1 cellular context compared by ENCODE assay signal in the genomic region with DNA sequence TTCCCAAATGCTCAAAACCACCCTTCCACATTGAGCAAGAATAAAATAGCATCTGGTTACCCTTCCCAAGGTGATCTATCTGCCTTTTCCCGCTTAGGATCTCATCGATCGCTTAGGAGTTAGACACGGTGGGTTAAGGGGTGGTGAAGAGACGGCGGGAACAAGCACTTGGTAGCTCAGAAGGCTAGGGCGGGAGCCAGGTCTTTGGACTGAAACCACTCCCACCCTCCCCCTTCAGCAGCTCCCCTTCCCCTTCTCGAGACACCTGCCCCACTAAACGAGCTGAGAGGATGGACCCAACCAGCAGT.
TF ChIP-seq lines count a peak whose summit lies in the region.

No MANE protein-coding gene starts in this region.

TF ChIP-seq in K562, 482 proteins besides CTCF, POLR2A, EP300 and RAD21 (continued from another document):
- TF ChIP-seq, protein P1, sequence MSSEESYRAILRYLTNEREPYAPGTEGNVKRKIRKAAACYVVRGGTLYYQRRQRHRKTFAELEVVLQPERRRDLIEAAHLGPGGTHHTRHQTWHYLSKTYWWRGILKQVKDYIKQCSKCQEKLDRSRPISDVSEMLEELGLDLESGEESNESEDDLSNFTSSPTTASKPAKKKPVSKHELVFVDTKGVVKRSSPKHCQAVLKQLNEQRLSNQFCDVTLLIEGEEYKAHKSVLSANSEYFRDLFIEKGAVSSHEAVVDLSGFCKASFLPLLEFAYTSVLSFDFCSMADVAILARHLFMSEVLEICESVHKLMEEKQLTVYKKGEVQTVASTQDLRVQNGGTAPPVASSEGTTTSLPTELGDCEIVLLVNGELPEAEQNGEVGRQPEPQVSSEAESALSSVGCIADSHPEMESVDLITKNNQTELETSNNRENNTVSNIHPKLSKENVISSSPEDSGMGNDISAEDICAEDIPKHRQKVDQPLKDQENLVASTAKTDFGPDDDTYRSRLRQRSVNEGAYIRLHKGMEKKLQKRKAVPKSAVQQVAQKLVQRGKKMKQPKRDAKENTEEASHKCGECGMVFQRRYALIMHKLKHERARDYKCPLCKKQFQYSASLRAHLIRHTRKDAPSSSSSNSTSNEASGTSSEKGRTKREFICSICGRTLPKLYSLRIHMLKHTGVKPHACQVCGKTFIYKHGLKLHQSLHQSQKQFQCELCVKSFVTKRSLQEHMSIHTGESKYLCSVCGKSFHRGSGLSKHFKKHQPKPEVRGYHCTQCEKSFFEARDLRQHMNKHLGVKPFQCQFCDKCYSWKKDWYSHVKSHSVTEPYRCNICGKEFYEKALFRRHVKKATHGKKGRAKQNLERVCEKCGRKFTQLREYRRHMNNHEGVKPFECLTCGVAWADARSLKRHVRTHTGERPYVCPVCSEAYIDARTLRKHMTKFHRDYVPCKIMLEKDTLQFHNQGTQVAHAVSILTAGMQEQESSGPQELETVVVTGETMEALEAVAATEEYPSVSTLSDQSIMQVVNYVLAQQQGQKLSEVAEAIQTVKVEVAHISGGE (CRISPR knock-in tag; IDR thresholded peaks at IDR 0.05): 0 out of 6 replicates have a peak, but pooled peaks of 1 of the 3 experiments have one; percentile 9
